In genomic region chr20:38339521-38339896, GRCh38 we compare ENCODE assay signal across 12 cellular contexts. TPM values are rescaled to one million over a fixed set of nuclear protein-coding genes. Genes with fewer than 3 reads are reported as not detected.
"Had no signal": no experiment of that assay in that cellular context is flagged by ENCODE, and none has a peak within 500 bp of the region (broad histone marks: within the 10 kb centered on the region; RNA-seq: fewer than 3 reads in every experiment).

No MANE protein-coding gene starts in this region.

RNA-seq across cellular contexts. Expression of gene LBP, which starts 6.8 kb away (rescaled TPM):
- total RNA-seq: OCI-LY7, PC-3, PC-9, Peyer's patch, Right ventricle myocardium superior, RPMI7951, SJCRH30, SJSA1, SK-MEL-5 had no signal

RNA-seq across cellular contexts. Expression of gene BPI, which starts 35.6 kb away (rescaled TPM):
- total RNA-seq: OCI-LY7, PC-3, PC-9, Peyer's patch, Right ventricle myocardium inferior, SK-MEL-5, T-cell had no signal
- polyA plus RNA-seq: SK-N-SH had no signal
